ENCODE assay signal across 28 cellular contexts in the genomic region with DNA sequence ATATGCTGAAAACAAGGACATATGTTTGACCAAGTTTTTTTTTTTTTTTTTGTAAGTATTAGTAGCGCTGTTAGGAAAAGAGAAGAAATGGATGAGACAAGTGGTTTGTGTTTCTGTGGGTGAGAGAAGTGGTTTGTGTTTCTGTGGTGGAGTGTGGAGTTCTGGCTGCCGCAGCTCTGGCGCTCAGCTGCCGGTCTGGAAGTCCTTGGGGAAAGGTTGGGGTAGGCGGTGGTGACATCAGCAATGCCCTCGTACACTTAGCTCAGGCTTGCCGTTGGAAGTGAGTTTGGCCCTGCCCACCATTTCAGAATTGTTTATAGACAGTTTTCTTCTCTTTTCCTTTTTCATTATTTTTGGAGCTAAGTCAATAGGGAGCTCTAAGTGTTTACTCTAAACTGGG.
DNase-seq lines count a peak whose midpoint lies in the region; ATAC-seq, FAIRE-seq and TF ChIP-seq lines count a peak whose summit lies in the region.
"Had no signal": no experiment of that assay in that cellular context is flagged by ENCODE, and none has a peak within 500 bp of the region (broad histone marks: within the 10 kb centered on the region; RNA-seq: fewer than 3 reads in every experiment).

No MANE protein-coding gene starts in this region.

- in situ Hi-C loops in HAP-1 (cut with MboI; ENCODE audit: low sequenced_read_pairs), result no loop called here

- FAIRE-seq in GM12891 (lab: Jason Lieb, UNC), result no peak

- no peak overlapping the region for H3K4me3 ChIP-seq in skeletal muscle cell (ENCODE audit: low read depth, low read length)
- no peak overlapping the region for H3K4me3 ChIP-seq in HAP-1
- H3K4me3 ChIP-seq: lower lobe of right lung, right lobe of liver, SK-N-MC, thoracic aorta, uterus had no signal

- H3K27ac Mint-ChIP-seq in naive thymus-derived CD8-positive, alpha-beta T cell, result peak overlapping the region in 2 of 10 donors; percentile 42 to 65
- H3K27ac Mint-ChIP-seq: activated naive CD8-positive, alpha-beta T cell treated with anti-CD3 and anti-CD28 coated beads, Interleukin-2, amount 50 U/mL, for 24 hours had no signal

- H3K27me3 ChIP-seq in HAP-1 (ENCODE audit: low read depth), result no peaks in the 10 kb centered on the region
- H3K27me3 ChIP-seq: right lobe of liver, uterus had no signal

- ATAC-seq in naive thymus-derived CD8-positive, alpha-beta T cell, result no peak
- ATAC-seq: activated CD8-positive, alpha-beta T cell treated with anti-CD3 and anti-CD28 coated beads for 36 hours; activated naive CD8-positive, alpha-beta T cell treated with anti-CD3 and anti-CD28 coated beads, Interleukin-2, amount 50 U/mL, for 24 hours; lower lobe of right lung; stimulated activated naive CD8-positive, alpha-beta T cell treated with anti-CD3 and anti-CD28 coated beads, Interleukin-15, Interleukin-2, amounts not matched to agents 100 U/mL and 50 U/mL, for 24 hours had no signal

- TF ChIP-seq POLR2A in GM12891 (IDR thresholded peaks at IDR 0.05; ENCODE audit: low read depth, low read length), result no peak

- peaks cover 0 to 40% (median 2%) of the 10 kb centered on the region in 3 donors for H3K36me3 Mint-ChIP-seq in naive thymus-derived CD8-positive, alpha-beta T cell

- POLR2A ChIA-PET in naive thymus-derived CD8-positive, alpha-beta T cell (lab: Charles Lee), result interaction anchor here (0.5 kb wide), 1 partner anchor 73 kb away, joined by 4 read pairs; no protein-coding TSS in a partner anchor

- no peaks in the 10 kb centered on the region for H3K9me3 ChIP-seq in HAP-1
- H3K9me3 ChIP-seq: lower lobe of right lung, right lobe of liver, thoracic aorta, uterus had no signal

- H3K9me3 Mint-ChIP-seq in naive thymus-derived CD8-positive, alpha-beta T cell, result no peaks in the 10 kb centered on the region
- H3K9me3 Mint-ChIP-seq: activated CD8-positive, alpha-beta T cell treated with anti-CD3 and anti-CD28 coated beads for 36 hours; activated naive CD8-positive, alpha-beta T cell treated with anti-CD3 and anti-CD28 coated beads, Interleukin-2, amount 50 U/mL, for 24 hours had no signal

- H3K36me3 ChIP-seq in HAP-1 (replicated peaks), result no peaks in the 10 kb centered on the region
- H3K36me3 ChIP-seq: right lobe of liver, thoracic aorta, uterus had no signal

- DNase-seq in D341Med (ENCODE audit: low spot score), result peak; percentile 75
- DNase-seq in NCI-H2107 treated with DMSO at 0.1 percent for 48 hours (lab: John Stamatoyannopoulos, UW; ENCODE audit: unreplicated experiment), result peak; percentile 22
- DNase-seq in fibroblast of the conjunctiva (ENCODE audit: low read depth), result peak; percentile 24
- peak; percentile 45 for DNase-seq in skeletal muscle cell (ENCODE audit: low read depth)
- no peak for DNase-seq in naive thymus-derived CD8-positive, alpha-beta T cell
- DNase-seq in amniotic stem cell (lab: John Stamatoyannopoulos, UW), result no peak
- DNase-seq in GM12891 (ENCODE audit: insufficient read length, low spot score), result no peak
- DNase-seq in HAP-1 (ENCODE audit: low spot score in 2 of 2), result no peak
- DNase-seq: activated CD4-positive, CD25-positive, alpha-beta regulatory T cell treated with anti-CD3 and anti-CD28 coated beads, Interleukin-2, amount 50 U/mL, for 72 hours; activated CD8-positive, alpha-beta T cell treated with anti-CD3 and anti-CD28 coated beads for 36 hours; activated effector memory CD4-positive, alpha-beta T cell treated with Interleukin-2 at 50 U/mL for 16 hours; activated naive CD8-positive, alpha-beta T cell treated with anti-CD3 and anti-CD28 coated beads, Interleukin-2, amount 50 U/mL, for 24 hours; CD4-positive, alpha-beta memory T cell; dermis blood vessel endothelial cell; DMS 273 treated with DMSO at 0.1 percent for 48 hours; GOT3; head of caudate nucleus; kidney glomerular epithelial cell; lower lobe of right lung; NCI-H1105; NCI-H187 treated with DMSO at 0.1 percent for 48 hours; NCI-H345; NCI-H774; right lobe of liver; stimulated activated naive CD8-positive, alpha-beta T cell treated with anti-CD3 and anti-CD28 coated beads, Interleukin-15, Interleukin-2, amounts not matched to agents 100 U/mL and 50 U/mL, for 24 hours; uterus had no signal

- peaks cover 40 to 55% (median 45%) of the 10 kb centered on the region in 4 donors for H3K4me1 Mint-ChIP-seq in naive thymus-derived CD8-positive, alpha-beta T cell

- no peak overlapping the region for H3K4me3 Mint-ChIP-seq in naive thymus-derived CD8-positive, alpha-beta T cell
- H3K4me3 Mint-ChIP-seq: activated CD8-positive, alpha-beta T cell treated with anti-CD3 and anti-CD28 coated beads for 36 hours; activated naive CD8-positive, alpha-beta T cell treated with anti-CD3 and anti-CD28 coated beads, Interleukin-2, amount 50 U/mL, for 24 hours; CD4-positive, alpha-beta memory T cell had no signal

- no peaks in the 10 kb centered on the region for H3K27me3 Mint-ChIP-seq in naive thymus-derived CD8-positive, alpha-beta T cell
- H3K27me3 Mint-ChIP-seq: activated CD8-positive, alpha-beta T cell treated with anti-CD3 and anti-CD28 coated beads for 36 hours; activated naive CD8-positive, alpha-beta T cell treated with anti-CD3 and anti-CD28 coated beads, Interleukin-2, amount 50 U/mL, for 24 hours; CD4-positive, alpha-beta memory T cell had no signal

- peaks cover 10% of the 10 kb centered on the region for H3K4me1 ChIP-seq in HAP-1
- H3K4me1 ChIP-seq: lower lobe of right lung, right lobe of liver, uterus had no signal

TF ChIP-seq in GM12891, 5 proteins besides CTCF, POLR2A, EP300 and RAD21:
- TF ChIP-seq SPI1 (IDR thresholded peaks at IDR 0.05; ENCODE audit: low read depth, low read length) (no peak), PAX5 (IDR thresholded peaks at IDR 0.05; ENCODE audit: insufficient read depth, low read length, severe bottlenecking) (no peak), POU2F2 (IDR thresholded peaks at IDR 0.05; ENCODE audit: low read depth, low read length) (no peak), POLR2AphosphoS5 (IDR thresholded peaks at IDR 0.05; ENCODE audit: low read depth, low read length) (no peak), TAF1 (IDR thresholded peaks at IDR 0.05; ENCODE audit: low read depth, low read length) (no peak)

Comparison
In these comparisons a context has a peak if more than half of its experiments do, and no peak if none do; other contexts are left out.
1. DNase-seq: peak in D341Med (single experiment), NCI-H2107 treated with DMSO at 0.1 percent for 48 hours (single experiment), fibroblast of the conjunctiva (single experiment) and skeletal muscle cell (single experiment); none in naive thymus-derived CD8-positive, alpha-beta T cell (0 of 10), amniotic stem cell (single experiment), GM12891 (single experiment) and HAP-1 (0 of 2).